ENCODE assay signal across 25 cellular contexts in the genomic region with DNA sequence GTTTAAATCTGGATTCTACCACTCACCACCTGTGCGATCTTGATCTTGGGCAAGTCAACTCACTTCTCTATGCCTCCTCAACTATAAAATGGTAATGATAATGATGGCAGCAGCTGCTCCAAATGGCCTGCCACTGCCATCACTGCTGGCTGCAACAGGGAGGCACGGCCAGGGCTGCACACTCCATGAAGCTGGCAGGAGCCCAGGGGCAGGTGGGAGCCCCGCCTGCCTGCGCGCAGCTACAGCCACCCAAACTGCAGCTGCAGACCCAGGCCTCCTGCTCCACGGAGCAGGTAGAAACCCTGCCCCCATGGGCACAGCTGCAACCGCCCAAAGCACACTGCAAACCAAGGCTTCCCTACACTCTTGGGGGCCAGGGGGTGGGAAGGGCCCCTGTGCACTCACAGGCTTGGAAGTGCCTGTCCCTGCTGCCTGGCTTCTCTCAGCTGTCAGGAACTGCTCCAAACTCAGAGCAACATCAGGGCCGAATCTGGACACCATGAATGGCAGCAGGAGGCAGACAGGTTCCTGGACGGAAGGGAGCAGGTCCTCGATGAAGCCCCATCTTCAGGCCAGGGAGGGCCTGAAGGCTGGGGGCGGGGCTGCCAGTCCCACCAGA.
"Had no signal": no experiment of that assay in that cellular context is flagged by ENCODE, and none has a peak within 500 bp of the region (broad histone marks: within the 10 kb centered on the region; RNA-seq: fewer than 3 reads in every experiment).

No MANE protein-coding gene starts in this region.

- H3K27me3 ChIP-seq: gastroesophageal sphincter, neutrophil, ovary, sigmoid colon, stomach, thyroid gland, upper lobe of left lung, vagina had no signal

- H3K36me3 Mint-ChIP-seq: activated naive CD4-positive, alpha-beta T cell treated with anti-CD3 and anti-CD28 coated beads, Interleukin-2, amount 50 U/mL, for 72 hours; immature natural killer cell had no signal

- ATAC-seq: activated naive CD4-positive, alpha-beta T cell treated with anti-CD3 and anti-CD28 coated beads, Interleukin-2, amount 50 U/mL, for 72 hours; activated T-cell treated with anti-CD3 and anti-CD28 coated beads, Interleukin-2, amount 50 U/mL, for 72 hours; gastroesophageal sphincter; lower lobe of right lung; stimulated activated naive B cell treated with anti-CD40 and anti-IgM and Interleukin-4, amounts not matched to agents 10 μg/mL and 1 μg/mL and 100 μg/mL, for 72 hours had no signal

- H3K9me3 ChIP-seq: gastroesophageal sphincter, lower lobe of right lung, neutrophil, ovary, prostate gland, sigmoid colon, stomach, thyroid gland, upper lobe of left lung, vagina had no signal

- H3K4me3 ChIP-seq: gastroesophageal sphincter, lower lobe of right lung, ovary, prostate gland, sigmoid colon, stomach, thyroid gland, upper lobe of left lung, vagina had no signal

- H3K36me3 ChIP-seq: lower lobe of right lung, neutrophil, ovary, prostate gland, sigmoid colon, thyroid gland, upper lobe of left lung, vagina had no signal

- H3K4me3 Mint-ChIP-seq: activated T-cell treated with anti-CD3 and anti-CD28 coated beads, Interleukin-2, amount 50 U/mL, for 72 hours; immature natural killer cell; nephron; stimulated activated naive B cell treated with anti-CD40 and anti-IgM and Interleukin-4, amounts not matched to agents 10 μg/mL and 1 μg/mL and 100 μg/mL, for 72 hours had no signal

- H3K4me1 ChIP-seq: lower lobe of right lung, prostate gland, sigmoid colon, stomach, thyroid gland, upper lobe of left lung, vagina had no signal

- H3K27me3 Mint-ChIP-seq: stimulated activated naive B cell treated with anti-CD40 and anti-IgM and Interleukin-4, amounts not matched to agents 10 μg/mL and 1 μg/mL and 100 μg/mL, for 72 hours had no signal

- H3K9me3 Mint-ChIP-seq: immature natural killer cell, nephron had no signal

- H3K4me1 Mint-ChIP-seq: immature natural killer cell; stimulated activated naive B cell treated with anti-CD40 and anti-IgM and Interleukin-4, amounts not matched to agents 10 μg/mL and 1 μg/mL and 100 μg/mL, for 72 hours had no signal

- H3K27ac Mint-ChIP-seq: activated naive CD4-positive, alpha-beta T cell treated with anti-CD3 and anti-CD28 coated beads, Interleukin-2, amount 50 U/mL, for 72 hours; activated T-cell treated with anti-CD3 and anti-CD28 coated beads, Interleukin-2, amount 50 U/mL, for 72 hours; immature natural killer cell; nephron; stimulated activated naive B cell treated with anti-CD40 and anti-IgM and Interleukin-4, amounts not matched to agents 10 μg/mL and 1 μg/mL and 100 μg/mL, for 72 hours had no signal

- DNase-seq: activated CD4-positive, alpha-beta T cell treated with anti-CD3 and anti-CD28 coated beads for 4 hours; activated CD4-positive, alpha-beta T cell treated with anti-CD3 and anti-CD28 coated beads, Interleukin-2, amount 50 U/mL, for 4 hours; activated naive CD4-positive, alpha-beta T cell; activated T-cell treated with anti-CD3 and anti-CD28 coated beads for 4 hours; activated T-cell treated with anti-CD3 and anti-CD28 coated beads, Interleukin-2, amount 50 U/mL, for 72 hours; cortex of kidney; immature natural killer cell; kidney; lower lobe of right lung; mesenchymal stem cell; ovary; retina; sigmoid colon; small intestine; stimulated activated CD4-positive, alpha-beta T cell treated with anti-CD3 and anti-CD28 coated beads, Interleukin-4, amount 100 ng/mL, for 24 hours; stimulated activated naive B cell treated with anti-CD40 and anti-IgM and Interleukin-4, amounts not matched to agents 10 μg/mL and 1 μg/mL and 100 μg/mL, for 72 hours; stomach; thyroid gland had no signal

- H3K27ac ChIP-seq: gastroesophageal sphincter, lower lobe of right lung, neutrophil, prostate gland, sigmoid colon, stomach, thyroid gland, upper lobe of left lung, vagina had no signal
